ENCODE assay signal across 23 cellular contexts in the genomic region with DNA sequence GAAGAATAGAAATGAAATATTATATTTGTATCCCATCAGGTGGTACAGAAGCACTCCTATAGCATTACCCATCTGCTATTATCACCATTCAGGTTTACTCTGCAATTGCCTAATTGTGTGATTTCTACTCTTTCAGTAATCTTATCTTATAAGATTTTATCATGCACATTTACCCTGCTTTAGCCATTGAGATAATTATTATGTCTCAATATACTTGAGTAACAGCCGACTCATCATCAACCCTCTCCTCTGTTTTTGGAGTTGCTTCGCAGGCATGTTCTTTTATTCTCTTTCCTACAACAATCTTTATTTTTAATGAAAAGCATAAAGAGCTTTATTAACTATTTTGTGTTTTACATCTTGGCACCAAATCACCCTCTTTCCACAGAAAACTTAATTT.
"Had no signal": no experiment of that assay in that cellular context is flagged by ENCODE, and none has a peak within 500 bp of the region (broad histone marks: within the 10 kb centered on the region; RNA-seq: fewer than 3 reads in every experiment).

No MANE protein-coding gene starts in this region.

- ATAC-seq: activated CD4-positive, CD25-positive, alpha-beta regulatory T cell treated with anti-CD3 and anti-CD28 coated beads, Interleukin-2, amount 50 U/mL, for 24 hours; heart right ventricle; left colon; pancreas; right cardiac atrium; stimulated activated effector memory CD8-positive, alpha-beta T cell treated with anti-CD3 and anti-CD28 coated beads, Interleukin-12 subunit alpha, Interleukin-12 subunit beta, amount 100 ng/mL, for 72 hours; T-helper 17 cell had no signal

- H3K4me1 ChIP-seq: ascending aorta, heart right ventricle, pancreas had no signal

- H3K36me3 ChIP-seq: ascending aorta, brain microvascular endothelial cell, heart right ventricle, neutrophil, pancreas, stomach, suprapubic skin, tibial nerve had no signal

- H3K27me3 ChIP-seq: ascending aorta, brain microvascular endothelial cell, neutrophil, pancreas, stomach, suprapubic skin, tibial nerve had no signal

- DNase-seq: activated CD4-positive, alpha-beta memory T cell treated with anti-CD3 and anti-CD28 coated beads, Interleukin-2, amount 10 ng/mL, durations not matched to agents 7 days and 5 days; activated CD4-positive, alpha-beta T cell treated with anti-CD3 and anti-CD28 coated beads, Interleukin-2, amount 10 ng/mL, durations not matched to agents 24 days and 14 days; activated gamma-delta T cell; activated naive CD4-positive, alpha-beta T cell treated with anti-CD3 and anti-CD28 coated beads, Interleukin-2, amount 50 U/mL, for 16 hours; brain microvascular endothelial cell; central memory CD4-positive, alpha-beta T cell; dermis blood vessel endothelial cell; effector CD8-positive, alpha-beta T cell; foreskin fibroblast; heart right ventricle; left colon; mesenchymal stem cell; pancreas; right cardiac atrium; stimulated activated CD4-positive, alpha-beta T cell treated with anti-CD3 and anti-CD28 coated beads, Interleukin-1b, Interleukin-23, amount 100 ng/mL, for 48 hours; stomach; T-helper 17 cell had no signal

- H3K4me3 ChIP-seq: ascending aorta, heart right ventricle, pancreas, stomach, suprapubic skin, tibial nerve had no signal

- H3K9me3 ChIP-seq: ascending aorta, heart right ventricle, neutrophil, pancreas, stomach, suprapubic skin, tibial nerve had no signal
